1 cellular context compared by ENCODE assay signal in the genomic region with DNA sequence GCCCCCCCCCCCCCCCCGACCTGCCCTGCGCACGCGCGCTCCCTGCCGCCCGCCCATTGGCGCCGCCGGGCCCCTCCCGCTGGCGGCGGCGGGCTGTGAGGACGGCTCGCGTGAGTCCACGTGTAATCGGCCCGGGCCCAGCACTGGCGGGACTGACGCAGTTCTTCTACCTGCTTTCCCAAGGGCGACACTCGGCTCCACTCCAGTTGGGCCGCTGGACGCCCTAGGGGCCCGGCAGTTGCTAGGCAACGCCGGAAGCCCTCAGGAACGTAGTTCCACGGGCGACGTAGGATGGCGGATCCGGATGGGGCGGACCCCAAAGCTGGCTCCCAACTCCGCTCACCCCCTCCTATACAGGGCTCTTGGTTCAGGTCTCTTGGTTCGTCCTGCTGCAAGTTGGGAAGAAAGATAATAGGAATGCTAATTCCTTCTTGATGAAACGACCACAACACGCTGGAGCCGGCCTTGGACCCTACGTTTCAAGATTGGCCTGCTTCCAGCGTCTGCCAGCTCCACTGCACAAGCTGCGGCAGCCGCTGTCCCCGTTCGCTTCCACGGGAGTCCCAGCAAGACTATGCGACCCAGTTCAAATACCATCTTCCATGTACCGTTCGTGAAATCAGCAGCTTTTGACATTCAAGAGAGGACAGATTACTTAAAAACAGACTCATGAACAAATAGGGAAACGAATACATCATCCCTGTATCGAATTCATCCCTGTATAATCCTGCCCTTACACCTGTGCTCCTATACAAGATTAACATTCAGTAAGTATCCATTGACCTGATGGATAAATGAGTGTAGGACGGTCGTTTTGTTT.
TF ChIP-seq lines count a peak whose summit lies in the region.

No MANE protein-coding gene starts in this region.

TF ChIP-seq in GM12878, 131 proteins besides CTCF, POLR2A, EP300 and RAD21 (continued from another document):
- peak; percentile 32; the same call in 1 of the 2 replicates for TF ChIP-seq NRF1 (conservative IDR thresholded peaks at IDR 0.05; ENCODE audit: low read depth, low read length)
TF ChIP-seq in GM12878: peak in this region for 30.
